In the genomic region with DNA sequence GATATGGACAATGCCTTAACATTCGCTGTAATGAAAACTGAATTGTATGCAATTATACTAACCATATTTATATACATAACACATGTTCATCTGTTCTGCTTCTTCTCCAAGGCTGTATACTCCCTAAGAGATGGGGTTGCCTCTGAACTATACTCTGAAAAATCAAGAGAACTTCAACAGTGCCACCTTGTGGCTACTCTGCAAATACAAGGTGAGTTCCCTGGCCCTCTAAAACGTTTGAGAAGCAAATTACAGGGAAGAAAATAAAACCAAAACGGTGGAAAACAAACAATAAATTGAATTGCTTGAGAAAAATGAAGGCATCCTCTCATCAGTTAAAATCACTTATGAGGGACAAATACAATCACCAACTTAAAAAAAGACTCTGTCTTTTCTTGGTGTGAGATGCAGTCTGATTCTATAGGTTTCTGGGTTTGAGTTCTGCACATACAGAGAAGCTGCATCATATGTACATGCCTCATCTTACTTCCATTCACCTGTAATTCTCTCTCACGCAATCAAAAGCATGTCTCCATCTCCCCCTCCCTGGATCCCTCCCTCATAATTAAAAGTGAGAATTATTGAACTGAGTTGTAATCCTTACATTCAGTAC, we compare ENCODE assay signal across 9 cellular contexts.
DNase-seq lines count a peak whose midpoint lies in the region; ATAC-seq and TF ChIP-seq lines count a peak whose summit lies in the region.
"Had no signal": no experiment of that assay in that cellular context is flagged by ENCODE, and none has a peak within 500 bp of the region (broad histone marks: within the 10 kb centered on the region; RNA-seq: fewer than 3 reads in every experiment).

No MANE protein-coding gene starts in this region.

- no peak overlapping the region for H4K8ac ChIP-seq in neuronal stem cell (ENCODE audit: low read depth, low read length)

- no peak overlapping the region for H3K4me3 Mint-ChIP-seq in activated CD8-positive, alpha-beta T cell treated with anti-CD3 and anti-CD28 coated beads, Interleukin-2, amount 10 ng/mL, durations not matched to agents 7 days and 5 days
- H3K4me3 Mint-ChIP-seq: IgD-negative memory B cell had no signal

- no peak overlapping the region for H3K23ac ChIP-seq in neuronal stem cell (ENCODE audit: low read depth, low read length, poor library complexity)

- no peaks in the 10 kb centered on the region for H3K9me3 ChIP-seq in neuronal stem cell (replicated peaks in 1 of 2; ENCODE audit: control insufficient read depth in 2 of 2, insufficient read depth in 1 of 2, low read depth in 1 of 2, low read length in 2 of 2)

- no peaks in the 10 kb centered on the region for H3K27me3 Mint-ChIP-seq in activated CD8-positive, alpha-beta T cell treated with anti-CD3 and anti-CD28 coated beads, Interleukin-2, amount 10 ng/mL, durations not matched to agents 7 days and 5 days (ENCODE audit: low read depth)
- H3K27me3 Mint-ChIP-seq: IgD-negative memory B cell had no signal

- H3K36me3 Mint-ChIP-seq in activated CD8-positive, alpha-beta T cell treated with anti-CD3 and anti-CD28 coated beads, Interleukin-2, amount 10 ng/mL, durations not matched to agents 7 days and 5 days (ENCODE audit: low read depth): peaks cover 7% of the 10 kb centered on the region

- no peak overlapping the region for H3K18ac ChIP-seq in neuronal stem cell (ENCODE audit: low read length)

- H2BK15ac ChIP-seq in neuronal stem cell (ENCODE audit: low read length): no peak overlapping the region

- ATAC-seq in HG03039 (IDR thresholded peaks at IDR 0.05; ENCODE audit: unreplicated experiment) (peak; percentile 51), GM18517 (IDR thresholded peaks at IDR 0.05; ENCODE audit: unreplicated experiment) (no peak)
- ATAC-seq in activated CD8-positive, alpha-beta T cell treated with anti-CD3 and anti-CD28 coated beads, Interleukin-2, amount 10 ng/mL, durations not matched to agents 7 days and 5 days: peak; percentile 84

- H2BK120ac ChIP-seq in neuronal stem cell (ENCODE audit: low read depth, low read length): no peak overlapping the region

- H3K79me1 ChIP-seq in neuronal stem cell (ENCODE audit: low read depth, low read length): no peaks in the 10 kb centered on the region

- DNase-seq in AG10803 (ENCODE audit: low read depth): peak; percentile 65
- DNase-seq in NCI-H446 treated with DMSO at 0.1 percent for 48 hours (lab: John Stamatoyannopoulos, UW): peak; percentile 22
- peak; percentile 72 for DNase-seq in activated CD8-positive, alpha-beta T cell treated with anti-CD3 and anti-CD28 coated beads, Interleukin-2, amount 10 ng/mL, durations not matched to agents 7 days and 5 days
- peak; percentile 85 for DNase-seq in fibroblast of peridontal ligament (ENCODE audit: extremely low read depth)
- peak; percentile 60 for DNase-seq in neuronal stem cell (ENCODE audit: low spot score)

- no peak overlapping the region for H3K4ac ChIP-seq in neuronal stem cell (ENCODE audit: low read length)

- H3K4me2 ChIP-seq in neuronal stem cell (ENCODE audit: insufficient read depth, low read length, poor library complexity, severe bottlenecking): no peak overlapping the region

- TF ChIP-seq CTCF in AG10803 (conservative IDR thresholded peaks at IDR 0.05; ENCODE audit: low read length) (peak; percentile 86), GM12875 (IDR thresholded peaks at IDR 0.05; ENCODE audit: borderline replicate concordance, insufficient read depth, low read depth, low read length) (peak; percentile 48; the same call in 1 of the 2 replicates)

- H2BK12ac ChIP-seq in neuronal stem cell (ENCODE audit: low read length): no peak overlapping the region

- H3K9me3 Mint-ChIP-seq in activated CD8-positive, alpha-beta T cell treated with anti-CD3 and anti-CD28 coated beads, Interleukin-2, amount 10 ng/mL, durations not matched to agents 7 days and 5 days (ENCODE audit: insufficient read depth): no peaks in the 10 kb centered on the region
- H3K9me3 Mint-ChIP-seq: IgD-negative memory B cell had no signal

- peaks cover 28% of the 10 kb centered on the region for H3K4me1 Mint-ChIP-seq in activated CD8-positive, alpha-beta T cell treated with anti-CD3 and anti-CD28 coated beads, Interleukin-2, amount 10 ng/mL, durations not matched to agents 7 days and 5 days (ENCODE audit: low read depth)

- WGBS in neuronal stem cell (ENCODE audit: extremely low coverage in 2 of 2, insufficient read length in 2 of 2, insufficient replicate concordance in 1 of 2), 2 donors: no CpG with 5 or more reads among the region's 4 CpGs

- H3K27me3 ChIP-seq in neuronal stem cell (ENCODE audit: control insufficient read depth in 3 of 3, insufficient read depth in 3 of 3, low read depth in 1 of 3, low read length in 3 of 3): no peaks in the 10 kb centered on the region

- no peak overlapping the region for H2AK5ac ChIP-seq in neuronal stem cell (ENCODE audit: low read depth, low read length)

- POLR2A ChIA-PET in activated CD8-positive, alpha-beta T cell treated with anti-CD3 and anti-CD28 coated beads, Interleukin-2, amount 10 ng/mL, durations not matched to agents 7 days and 5 days (lab: Charles Lee): no interaction called here

- no peak overlapping the region for H2AFZ ChIP-seq in neuronal stem cell (ENCODE audit: low read length)

- no peak overlapping the region for H3K27ac ChIP-seq in neuronal stem cell (replicated peaks; ENCODE audit: low read length)

- H3K9ac ChIP-seq in neuronal stem cell (ENCODE audit: low read depth, low read length, poor library complexity): no peak overlapping the region

- CTCF ChIA-PET in activated CD8-positive, alpha-beta T cell treated with anti-CD3 and anti-CD28 coated beads, Interleukin-2, amount 10 ng/mL, durations not matched to agents 7 days and 5 days (lab: Charles Lee): interaction anchor here (0.7 to 4.7 kb wide), 21 partner anchors 8 to 490 kb away, joined by 3 to 30 read pairs (median 4); partner anchors contain the start of genes FBXW11 and FGF18

- H2BK5ac ChIP-seq in neuronal stem cell (ENCODE audit: low read length): no peak overlapping the region

- no peak overlapping the region for H3K27ac Mint-ChIP-seq in activated CD8-positive, alpha-beta T cell treated with anti-CD3 and anti-CD28 coated beads, Interleukin-2, amount 10 ng/mL, durations not matched to agents 7 days and 5 days

- no peak overlapping the region for H3K14ac ChIP-seq in neuronal stem cell (ENCODE audit: low read length)

- H4K91ac ChIP-seq in neuronal stem cell (ENCODE audit: low read depth, low read length, poor library complexity): no peak overlapping the region

- peaks cover 1 to 22% of the 10 kb centered on the region in 2 donors for H3K36me3 ChIP-seq in neuronal stem cell (replicated peaks in 1 of 2; ENCODE audit: control insufficient read depth in 2 of 2, insufficient read depth in 2 of 2, low read length in 2 of 2)

- no peaks in the 10 kb centered on the region for H3K4me1 ChIP-seq in neuronal stem cell (ENCODE audit: control insufficient read depth in 2 of 2, insufficient read depth in 1 of 2, low read depth in 1 of 2, low read length in 2 of 2)

- no peak overlapping the region for H3K4me3 ChIP-seq in AG10803 (ENCODE audit: low read length)
- no peak overlapping the region for H3K4me3 ChIP-seq in GM12875 (ENCODE audit: low read depth, low read length)
- H3K4me3 ChIP-seq in neuronal stem cell (ENCODE audit: low read length in 2 of 2): no peak overlapping the region

Comparison
In these comparisons a context has a peak if more than half of its experiments do, and no peak if none do; other contexts are left out.
1. DNase-seq: peak in every context shown above with its lines; median percentile 85 in fibroblast of peridontal ligament; 72 in activated CD8-positive, alpha-beta T cell treated with anti-CD3 and anti-CD28 coated beads, Interleukin-2, amount 10 ng/mL, durations not matched to agents 7 days and 5 days; 65 in AG10803; 60 in neuronal stem cell; 22 in NCI-H446 treated with DMSO at 0.1 percent for 48 hours.